ENCODE assay signal across 24 cellular contexts in the genomic region with DNA sequence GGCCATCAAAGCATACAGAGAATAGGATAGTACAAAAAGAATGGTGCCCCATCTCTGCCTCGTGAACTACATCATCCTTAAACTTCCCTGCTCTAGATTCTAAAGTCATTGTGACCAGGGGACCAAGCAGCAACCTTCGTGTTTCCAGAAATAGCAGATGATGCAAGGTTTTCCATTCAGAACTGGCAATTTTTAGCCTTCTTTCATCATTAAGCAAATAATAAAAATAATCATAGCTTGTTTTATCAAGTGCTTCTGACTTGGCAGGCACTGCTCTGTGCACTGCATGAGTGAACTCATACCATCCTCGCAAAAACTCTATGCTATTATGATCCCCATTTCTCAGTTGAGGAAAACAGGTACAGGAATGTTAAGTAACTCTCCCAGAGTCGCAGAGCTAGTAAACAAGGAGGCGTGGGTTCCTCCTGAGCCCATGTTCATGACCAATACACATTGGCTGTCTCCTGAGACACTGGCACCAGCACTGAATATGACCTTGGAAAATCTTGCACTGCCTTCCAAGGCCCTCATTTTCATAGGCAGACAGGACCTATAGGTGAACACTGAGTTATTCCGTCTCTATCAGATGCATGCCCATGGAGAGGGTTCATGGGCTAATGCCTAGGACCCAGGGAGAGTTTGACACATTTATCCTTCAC.
"Had no signal": no experiment of that assay in that cellular context is flagged by ENCODE, and none has a peak within 500 bp of the region (broad histone marks: within the 10 kb centered on the region; RNA-seq: fewer than 3 reads in every experiment).

No MANE protein-coding gene starts in this region.

- H3K27ac ChIP-seq: breast epithelium, colonic mucosa, hepatocyte, sigmoid colon, uterus, WERI-Rb-1 had no signal

- H2AFZ ChIP-seq: hepatocyte had no signal

- DNase-seq: activated CD4-positive, alpha-beta T cell treated with anti-CD3 and anti-CD28 coated beads for 48 hours; activated CD4-positive, alpha-beta T cell treated with anti-CD3 and anti-CD28 coated beads, Interleukin-2, amount 50 U/mL, for 48 hours; activated CD8-positive, alpha-beta memory T cell treated with anti-CD3 and anti-CD28 coated beads, Interleukin-2, amount 50 U/mL, for 4 hours; activated effector memory CD4-positive, alpha-beta T cell treated with anti-CD3 and anti-CD28 coated beads, Interleukin-2, amount 50 U/mL, for 16 hours; activated naive CD4-positive, alpha-beta T cell treated with anti-CD3 and anti-CD28 coated beads for 36 hours; activated naive CD8-positive, alpha-beta T cell treated with anti-CD3 and anti-CD28 coated beads, Interleukin-2, amount 10 ng/mL, durations not matched to agents 7 days and 5 days; activated T-cell treated with anti-CD3 and anti-CD28 coated beads, Interleukin-2, amount 50 U/mL, for 1 hour; amniotic stem cell; colonic mucosa; dorsolateral prefrontal cortex; effector memory CD4-positive, alpha-beta T cell; islet precursor cell; mesenchymal stem cell; natural killer cell; sigmoid colon; small intestine; stimulated activated CD4-positive, alpha-beta T cell treated with anti-CD3 and anti-CD28 coated beads, Interleukin-4, amount 100 ng/mL, for 24 hours; T-helper 9 cell; uterus; WERI-Rb-1 had no signal

- H3K79me2 ChIP-seq: hepatocyte had no signal

- H3K4me2 ChIP-seq: hepatocyte had no signal

- H3K27me3 ChIP-seq: breast epithelium, colonic mucosa, dorsolateral prefrontal cortex, hepatocyte, sigmoid colon, uterus had no signal

- H3K36me3 ChIP-seq: breast epithelium, colonic mucosa, sigmoid colon, uterus, WERI-Rb-1 had no signal

- H3K4me1 ChIP-seq: breast epithelium, colonic mucosa, uterus had no signal

- H3K4me3 ChIP-seq: breast epithelium, colonic mucosa, dorsolateral prefrontal cortex, hepatocyte, sigmoid colon, uterus had no signal

- H3K9me3 ChIP-seq: breast epithelium, colonic mucosa, sigmoid colon, uterus had no signal

- ATAC-seq: activated CD4-positive, CD25-positive, alpha-beta regulatory T cell treated with anti-CD3 and anti-CD28 coated beads, Interleukin-2, amount 50 U/mL, for 24 hours; natural killer cell; stimulated activated effector memory CD8-positive, alpha-beta T cell treated with anti-CD3 and anti-CD28 coated beads, Interleukin-12 subunit alpha, Interleukin-12 subunit beta, amount 100 ng/mL, for 72 hours had no signal
